8 cellular contexts compared by ENCODE assay signal in genomic region chr11:64284048-64284961, GRCh38. TPM values are rescaled to one million over a fixed set of nuclear protein-coding genes. Genes with fewer than 3 reads are reported as not detected.
DNase-seq lines count a peak whose midpoint lies in the region; ATAC-seq and TF ChIP-seq lines count a peak whose summit lies in the region.

Gene BAD (minus strand): TSS chr11:64284665. CDS start chr11:64284368, 297 bp downstream.

- DNase-seq in GM03348 (ENCODE audit: low spot score) (peak; percentile 99), HFF-Myc (ENCODE audit: extremely low read depth, low read depth) (no peak), NAMALWA (ENCODE audit: low spot score) (peak; percentile 95), SK-MEL-5 (ENCODE audit: low read depth, low spot score) (peak; percentile 87), foreskin keratinocyte (peak; percentile 69 to 83), stromal cell of bone marrow (ENCODE audit: low read depth) (peak; percentile 86)
- peak; percentile 93 for DNase-seq in activated naive CD4-positive, alpha-beta T cell treated with Interleukin-2 at 50 U/mL for 16 hours

- peak; percentile 87 for ATAC-seq in foreskin keratinocyte

- no peaks in the 10 kb centered on the region for H3K9me3 ChIP-seq in neuron (ENCODE audit: low read length)

- peak within 1 kb of the TSS; percentile 67 for H2AFZ ChIP-seq in neuron (ENCODE audit: low read depth, low read length)

- TF ChIP-seq CTCF in HFF-Myc (IDR thresholded peaks at IDR 0.05; ENCODE audit: low read depth, low read length, missing control alignments) (no peak), foreskin keratinocyte (conservative IDR thresholded peaks at IDR 0.05) (no peak)

- H3K4me3 ChIP-seq in HFF-Myc (replicated peaks; ENCODE audit: low read depth, low read length) (peak within 1 kb of the TSS; percentile 70), neuron (ENCODE audit: low read length) (peak within 1 kb of the TSS; percentile 97)

- peak within 1 kb of the TSS; percentile 83 for H3K27ac ChIP-seq in foreskin keratinocyte

- H3K36me3 ChIP-seq in neuron (ENCODE audit: insufficient read depth, low read length): peaks cover 7% of the 10 kb centered on the region

- H3K4me1 ChIP-seq in foreskin keratinocyte (no peaks in the 10 kb centered on the region), neuron (ENCODE audit: insufficient read depth, low read length) (peaks cover 16% of the 10 kb centered on the region)

- H3K27me3 ChIP-seq in foreskin keratinocyte (no peaks in the 10 kb centered on the region), neuron (ENCODE audit: insufficient read depth, low read length) (peaks cover 2% of the 10 kb centered on the region)

- in situ Hi-C loops in SK-MEL-5 (cut with HindIII; ENCODE audit: low pct_unique_long_range_greater_than_20kb, low sequenced_read_pairs): no loop called here

RNA-seq across cellular contexts. Expression of gene BAD, which starts in this region (rescaled TPM):
- 18.7 and 19.3 TPM in 2 replicates for total RNA-seq in SK-MEL-5 (2014; rRNA removed; shearing (Covaris generic))
- polyA plus RNA-seq in SK-MEL-5 (2015; cell fraction: cytosol; rRNA removed): 23.2 and 30.8 TPM in 2 replicates
- 2.2 and 7.1 TPM in 2 replicates for polyA plus RNA-seq in SK-MEL-5 (2015; cell fraction: nucleus; rRNA removed)
- 125 TPM in 2 replicates for total RNA-seq in foreskin keratinocyte
- 181 TPM in 2 replicates for polyA plus RNA-seq in foreskin keratinocyte
